ENCODE assay signal across 18 cellular contexts in genomic region chr14:105838591-105839424, GRCh38.
"Had no signal": no experiment of that assay in that cellular context is flagged by ENCODE, and none has a peak within 500 bp of the region (broad histone marks: within the 10 kb centered on the region; RNA-seq: fewer than 3 reads in every experiment).

No MANE protein-coding gene starts in this region.

- H3K4me1 ChIP-seq: spleen, stomach, testis, uterus had no signal

- H3K27me3 ChIP-seq: brain microvascular endothelial cell, hepatocyte, ovary, testis, uterus had no signal

- H3K27ac Mint-ChIP-seq: activated T-helper 1 cell treated with anti-CD3 and anti-CD28 coated beads, Interleukin-12 subunit alpha, Interleukin-12 subunit beta, Interleukin-2, Interleukin-4 antibody, amounts not matched to agents 30 ng/mL and 10 ng/mL and 1 ng/mL, durations not matched to agents 14 hours and 24 hours and 36 hours; nephron progenitor cell; T-helper 2 cell treated with Interferon-gamma antibody and Interleukin-4, amounts not matched to agents 5 μg/mL and 100 μg/mL, for 36 hours had no signal

- H3K79me2 ChIP-seq: hepatocyte had no signal

- DNase-seq: activated B cell treated with CpG ODN at 0.5 μM for 24 hours; activated CD4-positive, alpha-beta T cell treated with anti-CD3 and anti-CD28 coated beads for 48 hours; anterior cingulate cortex; brain microvascular endothelial cell; left ventricle myocardium superior; mesendoderm; nephron progenitor cell; spleen; stomach; testis; uterus had no signal

- H3K36me3 ChIP-seq: brain microvascular endothelial cell, ovary, stomach, uterus had no signal

- H3K9me3 Mint-ChIP-seq: activated B cell treated with CpG ODN at 0.5 μM for 24 hours; activated T-helper 1 cell treated with anti-CD3 and anti-CD28 coated beads, Interleukin-12 subunit alpha, Interleukin-12 subunit beta, Interleukin-2, Interleukin-4 antibody, amounts not matched to agents 30 ng/mL and 10 ng/mL and 1 ng/mL, durations not matched to agents 14 hours and 24 hours and 36 hours; T-helper 2 cell treated with Interferon-gamma antibody and Interleukin-4, amounts not matched to agents 5 μg/mL and 100 μg/mL, for 36 hours had no signal

- ATAC-seq: left ventricle myocardium superior, sciatic nerve had no signal

- H2AFZ ChIP-seq: hepatocyte had no signal

- H3K27ac ChIP-seq: brain microvascular endothelial cell, dorsolateral prefrontal cortex, hepatocyte, ovary, spleen, stomach, testis, uterus had no signal

- H3K27me3 Mint-ChIP-seq: activated B cell treated with CpG ODN at 0.5 μM for 24 hours had no signal

- H3K9me3 ChIP-seq: ovary, spleen, stomach, testis, uterus had no signal

- H3K4me3 Mint-ChIP-seq: activated B cell treated with CpG ODN at 0.5 μM for 24 hours; activated T-helper 1 cell treated with anti-CD3 and anti-CD28 coated beads, Interleukin-12 subunit alpha, Interleukin-12 subunit beta, Interleukin-2, Interleukin-4 antibody, amounts not matched to agents 30 ng/mL and 10 ng/mL and 1 ng/mL, durations not matched to agents 14 hours and 24 hours and 36 hours; nephron progenitor cell; T-helper 2 cell treated with Interferon-gamma antibody and Interleukin-4, amounts not matched to agents 5 μg/mL and 100 μg/mL, for 36 hours had no signal

- H3K4me3 ChIP-seq: dorsolateral prefrontal cortex, hepatocyte, ovary, spleen, stomach, testis, uterus had no signal

- H3K4me2 ChIP-seq: hepatocyte had no signal

- FAIRE-seq: keratinocyte had no signal

- H3K4me1 Mint-ChIP-seq: nephron progenitor cell had no signal
